In the genomic region with DNA sequence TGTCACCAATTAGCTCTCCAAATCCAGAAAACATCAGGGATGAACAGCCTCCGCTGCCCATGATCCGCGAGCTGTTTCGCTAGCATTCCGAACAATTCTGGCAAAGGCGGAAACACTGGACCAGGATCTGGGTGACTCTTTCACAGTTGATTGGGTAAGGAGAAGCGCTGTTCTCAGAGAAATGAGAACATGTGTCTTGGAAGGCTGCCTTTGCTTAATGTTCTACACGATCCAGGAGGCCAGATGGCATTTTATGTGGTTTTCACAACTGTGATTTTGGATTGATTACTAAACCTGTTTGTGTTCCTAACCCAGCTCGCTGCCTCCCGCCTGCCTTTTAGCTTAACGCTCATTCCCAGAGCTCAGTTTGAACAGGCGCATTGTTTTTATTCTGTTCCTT, we compare ENCODE assay signal across 12 cellular contexts.
A peak's percentile ranks its signal among the peaks of the same experiment; 100 is the strongest.
DNase-seq lines count a peak whose midpoint lies in the region; ATAC-seq and TF ChIP-seq lines count a peak whose summit lies in the region.
"Had no signal": no experiment of that assay in that cellular context is flagged by ENCODE, and none has a peak within 500 bp of the region (broad histone marks: within the 10 kb centered on the region; RNA-seq: fewer than 3 reads in every experiment).

No MANE protein-coding gene starts in this region.

- H3K79me2 ChIP-seq in fibroblast of lung (ENCODE audit: control insufficient read depth, insufficient read depth, low read length): no peaks in the 10 kb centered on the region

- H3K4me2 ChIP-seq in fibroblast of lung (ENCODE audit: extremely low read depth, insufficient read depth, low read length): peak overlapping the region; percentile 15

- no peaks in the 10 kb centered on the region for H3K9me3 ChIP-seq in fibroblast of lung (ENCODE audit: control insufficient read depth, insufficient read depth, low read depth, low read length)

- no peak overlapping the region for H3K27ac ChIP-seq in fibroblast of lung (ENCODE audit: insufficient read depth, low read length)

- CTCF ChIA-PET in Calu3 (lab: Charles Lee): interaction anchor here (0.7 to 0.8 kb wide), 2 partner anchors 24 to 1310 kb away, joined by 3 to 4 read pairs; no protein-coding TSS in a partner anchor

- H3K4me3 Mint-ChIP-seq in Calu3 (ENCODE audit: low read depth, unreplicated experiment): peak overlapping the region; percentile 54

- intact Hi-C loops in Calu3 (cut with micrococcal nuclease; ENCODE audit: unreplicated experiment): no loop called here

- H3K4me1 ChIP-seq in fibroblast of lung (ENCODE audit: control insufficient read depth, extremely low read depth, insufficient read depth, low read length): no peaks in the 10 kb centered on the region

- H2AFZ ChIP-seq in fibroblast of lung (ENCODE audit: low read length): no peak overlapping the region

- DNase-seq in Calu3 (peak; percentile 8), NCI-H2171 treated with DMSO at 0.1 percent for 48 hours (lab: John Stamatoyannopoulos, UW) (peak; percentile 97), fibroblast of lung (ENCODE audit: low read depth in 2 of 2) (peak; percentile 62 to 82), pons (ENCODE audit: low spot score) (peak; percentile 49), ureter (ENCODE audit: low spot score) (no peak)
- DNase-seq in effector CD8-positive, alpha-beta T cell (lab: John Stamatoyannopoulos, UW): no peak
- DNase-seq: activated CD4-positive, CD25-positive, alpha-beta regulatory T cell treated with anti-CD3 and anti-CD28 coated beads, Interleukin-2, amount 50 U/mL, for 72 hours; activated effector memory CD4-positive, alpha-beta T cell treated with anti-CD3 and anti-CD28 coated beads, Interleukin-2, amount 50 U/mL, for 16 hours; SHP77; small intestine had no signal

- no peaks in the 10 kb centered on the region for H4K20me1 ChIP-seq in fibroblast of lung (ENCODE audit: control insufficient read depth, extremely low read depth, insufficient read depth, low read length)

- no peaks in the 10 kb centered on the region for H3K36me3 Mint-ChIP-seq in Calu3 (ENCODE audit: insufficient read depth, unreplicated experiment)

- BruUV-seq in Calu3 (replicated peaks; lab: Mats Ljungman, UMichigan): no TSS peak

- H3K4me1 Mint-ChIP-seq in Calu3 (ENCODE audit: low read depth, unreplicated experiment): peaks cover 12% of the 10 kb centered on the region

- H3K27me3 ChIP-seq in fibroblast of lung (ENCODE audit: control insufficient read depth, insufficient read depth, low read length): no peaks in the 10 kb centered on the region

- ATAC-seq in HG02938 (IDR thresholded peaks at IDR 0.05; ENCODE audit: unreplicated experiment): no peak
- ATAC-seq in GM18517 (IDR thresholded peaks at IDR 0.05; ENCODE audit: unreplicated experiment): no peak

- H3K9me3 Mint-ChIP-seq in Calu3 (ENCODE audit: low read depth, unreplicated experiment): no peaks in the 10 kb centered on the region

- no peak overlapping the region for H3K9ac ChIP-seq in fibroblast of lung (ENCODE audit: insufficient read depth, low read length)

- no peaks in the 10 kb centered on the region for H3K27me3 Mint-ChIP-seq in Calu3 (ENCODE audit: unreplicated experiment)

- H3K4me3 ChIP-seq in fibroblast of lung (replicated peaks in 1 of 4; ENCODE audit: control extremely low read depth in 1 of 4, insufficient read depth in 1 of 4, low read depth in 3 of 4, low read length in 4 of 4): peak overlapping the region in 2 of 4 experiments; percentile 28 to 39

- TF ChIP-seq CTCF in Calu3 (IDR thresholded peaks at IDR 0.05; ENCODE audit: unreplicated experiment) (no peak), fibroblast of lung (conservative IDR thresholded peaks at IDR 0.05 in 1 of 2, IDR thresholded peaks at IDR 0.05 in 1 of 2; ENCODE audit: low read depth in 1 of 2, low read length in 2 of 2) (no peak)

- no peak overlapping the region for H3K27ac Mint-ChIP-seq in Calu3 (ENCODE audit: unreplicated experiment)

- H3K36me3 ChIP-seq in fibroblast of lung (ENCODE audit: control insufficient read depth, insufficient read depth, low read length): no peaks in the 10 kb centered on the region

Comparison
In these comparisons a context has a peak if more than half of its experiments do, and no peak if none do; other contexts are left out.
1. DNase-seq: peak in Calu3 (single experiment), NCI-H2171 treated with DMSO at 0.1 percent for 48 hours (single experiment), fibroblast of lung (2 of 2) and pons (single experiment); none in effector CD8-positive, alpha-beta T cell (single experiment) and ureter (single experiment).